In the genomic region with DNA sequence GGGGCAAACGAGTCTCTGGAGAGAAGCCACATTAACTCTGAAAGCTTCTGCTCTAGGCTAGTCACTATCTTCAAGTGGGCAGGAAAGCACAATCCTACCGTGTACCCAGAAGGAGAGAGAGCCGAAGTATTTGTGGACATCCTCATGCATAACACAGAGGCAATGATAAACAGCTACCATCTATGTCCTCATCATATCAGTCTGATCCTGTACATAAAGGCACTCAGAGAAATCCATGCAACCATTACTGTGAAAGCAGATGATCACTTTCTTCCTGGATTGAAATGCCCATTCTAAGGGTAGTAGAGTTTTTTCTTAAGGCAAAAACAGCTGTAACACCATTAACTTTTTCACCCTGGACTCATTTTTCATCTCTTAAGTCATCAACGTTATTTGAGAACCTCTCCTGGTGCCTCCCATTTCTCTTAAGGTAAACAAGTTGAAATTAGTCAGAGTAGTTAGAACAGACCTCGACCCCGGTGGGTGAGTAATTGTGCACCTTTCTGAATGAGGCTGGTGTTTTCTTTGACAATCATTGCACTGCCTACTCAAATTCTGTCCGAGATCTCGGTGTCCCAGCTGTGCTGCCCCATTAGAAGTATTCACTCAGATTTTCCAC, we compare ENCODE assay signal across 9 cellular contexts.
DNase-seq lines count a peak whose midpoint lies in the region; ATAC-seq and TF ChIP-seq lines count a peak whose summit lies in the region.
"Had no signal": no experiment of that assay in that cellular context is flagged by ENCODE, and none has a peak within 500 bp of the region (broad histone marks: within the 10 kb centered on the region; RNA-seq: fewer than 3 reads in every experiment).

No MANE protein-coding gene starts in this region.

- 43% methylated on average over 7 of the region's 8 CpGs for whole genome bisulfite sequencing in mesenchymal stem cell
- WGBS in stomach, 5 donors: 51 to 61% (median 56%) methylated on average over 8 of the region's 8 CpGs

- H4K91ac ChIP-seq in mesenchymal stem cell (ENCODE audit: low read length): no peak overlapping the region

- H4K8ac ChIP-seq in mesenchymal stem cell (ENCODE audit: low read length): no peak overlapping the region

- H3K4me1 ChIP-seq in mesenchymal stem cell (ENCODE audit: control insufficient read depth, insufficient read depth, low read depth, low read length) (peaks cover 4% of the 10 kb centered on the region), stomach (peaks cover 0 to 36% (median 10%) of the 10 kb centered on the region in 4 donors)
- H3K4me1 ChIP-seq in CD4-positive, alpha-beta memory T cell (ENCODE audit: insufficient read depth, low read length): peaks cover 5% of the 10 kb centered on the region

- no peaks in the 10 kb centered on the region for H3K9me3 Mint-ChIP-seq in CD4-positive, alpha-beta memory T cell

- no peak overlapping the region for H3K23ac ChIP-seq in mesenchymal stem cell (ENCODE audit: low read length in 2 of 2)

- H3K4me3 ChIP-seq in mesenchymal stem cell (ENCODE audit: insufficient read depth in 1 of 2, low read depth in 1 of 2, low read length in 2 of 2) (no peak overlapping the region), stomach (no peak overlapping the region)
- no peak overlapping the region for H3K4me3 ChIP-seq in CD4-positive, alpha-beta memory T cell (ENCODE audit: low read length in 2 of 2)

- CTCF ChIA-PET in CD4-positive, alpha-beta memory T cell (lab: Charles Lee; ENCODE audit: partially characterized antibody): no interaction called here

- peaks cover 0 to 43% of the 10 kb centered on the region in 2 experiments for H3K27me3 ChIP-seq in mesenchymal stem cell (ENCODE audit: control insufficient read depth in 1 of 2, insufficient read depth in 1 of 2, low read length in 2 of 2)
- H3K27me3 ChIP-seq in stomach: no peaks in the 10 kb centered on the region
- no peaks in the 10 kb centered on the region for H3K27me3 ChIP-seq in CD4-positive, alpha-beta memory T cell (ENCODE audit: insufficient read depth, low read length)

- no peak overlapping the region for H3K4ac ChIP-seq in mesenchymal stem cell (ENCODE audit: low read depth in 1 of 2, low read length in 2 of 2)

- no peak overlapping the region for H3K27ac Mint-ChIP-seq in CD4-positive, alpha-beta memory T cell

- intact Hi-C loops in stomach (cut with DNase I; ENCODE audit: low total_unique reads): no loop called here
- intact Hi-C loops in CD4-positive, alpha-beta memory T cell (cut with micrococcal nuclease): no loop called here

- H3K9ac ChIP-seq in mesenchymal stem cell (ENCODE audit: low read length): no peak overlapping the region

- POLR2A ChIA-PET in CD4-positive, alpha-beta memory T cell (lab: Charles Lee; ENCODE audit: partially characterized antibody): no interaction called here

- H3K4me1 Mint-ChIP-seq in CD4-positive, alpha-beta memory T cell: peaks cover 6 to 11% (median 7%) of the 10 kb centered on the region in 4 donors

- TF ChIP-seq EP300 in stomach (IDR thresholded peaks at IDR 0.05): no peak

- H2BK15ac ChIP-seq in mesenchymal stem cell (ENCODE audit: low read depth, poor library complexity, severe bottlenecking): no peak overlapping the region

- H3K4me3 Mint-ChIP-seq in CD4-positive, alpha-beta memory T cell: no peak overlapping the region

- H3K36me3 ChIP-seq in mesenchymal stem cell (ENCODE audit: control insufficient read depth in 1 of 2, insufficient read depth in 2 of 2, low read depth in 1 of 2, low read length in 2 of 2): no peaks in the 10 kb centered on the region
- H3K36me3 ChIP-seq in stomach: no peaks in the 10 kb centered on the region
- H3K36me3 ChIP-seq in CD4-positive, alpha-beta memory T cell (ENCODE audit: insufficient read depth, low read length): no peaks in the 10 kb centered on the region

- H3K14ac ChIP-seq in mesenchymal stem cell (ENCODE audit: low read length in 2 of 2): no peak overlapping the region

- H3K36me3 Mint-ChIP-seq in CD4-positive, alpha-beta memory T cell: no peaks in the 10 kb centered on the region

- H3K9me3 ChIP-seq in mesenchymal stem cell (ENCODE audit: control insufficient read depth, low read length): peaks cover 5% of the 10 kb centered on the region
- H3K9me3 ChIP-seq in stomach: no peaks in the 10 kb centered on the region
- no peaks in the 10 kb centered on the region for H3K9me3 ChIP-seq in CD4-positive, alpha-beta memory T cell (ENCODE audit: control insufficient read depth in 1 of 2, low read length in 2 of 2)

- no peak overlapping the region for H2BK5ac ChIP-seq in mesenchymal stem cell (ENCODE audit: low read depth, low read length, poor library complexity, severe bottlenecking)

- ATAC-seq in GM18511 (IDR thresholded peaks at IDR 0.05; ENCODE audit: unreplicated experiment) (peak; percentile 43), HG02610 (IDR thresholded peaks at IDR 0.05; ENCODE audit: unreplicated experiment) (peak; percentile 91)
- ATAC-seq: Panc1 had no signal

- DNase-seq in SW480 (ENCODE audit: low spot score) (peak; percentile 17), mesenchymal stem cell (peak; percentile 46), stomach (no peak), NCI-H1092 treated with DMSO at 0.1 percent for 48 hours (lab: John Stamatoyannopoulos, UW) (no peak)
- DNase-seq in CD4-positive, alpha-beta memory T cell: no peak
- no peak for DNase-seq in effector CD8-positive, alpha-beta T cell (lab: John Stamatoyannopoulos, UW)

- no peak for TF ChIP-seq CTCF in stomach (IDR thresholded peaks at IDR 0.05)

- H2AFZ ChIP-seq in mesenchymal stem cell (ENCODE audit: low read depth, low read length): no peak overlapping the region

- no peaks in the 10 kb centered on the region for H3K27me3 Mint-ChIP-seq in CD4-positive, alpha-beta memory T cell

- no peak overlapping the region for H3K27ac ChIP-seq in mesenchymal stem cell (ENCODE audit: low read length, poor library complexity, severe bottlenecking)
- H3K27ac ChIP-seq in stomach: no peak overlapping the region
- H3K27ac ChIP-seq in CD4-positive, alpha-beta memory T cell (ENCODE audit: low read depth, low read length): no peak overlapping the region

- no peak overlapping the region for H2BK120ac ChIP-seq in mesenchymal stem cell (ENCODE audit: low read depth, low read length)

- H2AK5ac ChIP-seq in mesenchymal stem cell (ENCODE audit: low read length, severe bottlenecking): no peak overlapping the region

- H2BK12ac ChIP-seq in mesenchymal stem cell (ENCODE audit: low read length in 2 of 2): no peak overlapping the region

- TF ChIP-seq POLR2A in stomach (IDR thresholded peaks at IDR 0.05): no peak

- no peak overlapping the region for H3K18ac ChIP-seq in mesenchymal stem cell (ENCODE audit: low read depth in 1 of 2, low read length in 2 of 2)

- no peaks in the 10 kb centered on the region for H3K79me1 ChIP-seq in mesenchymal stem cell (replicated peaks; ENCODE audit: low read length, poor library complexity, severe bottlenecking)

- H3K4me2 ChIP-seq in mesenchymal stem cell (ENCODE audit: low read length, poor library complexity, severe bottlenecking): no peak overlapping the region

Comparison
In these comparisons a context has a peak if more than half of its experiments do, and no peak if none do; other contexts are left out.
1. DNase-seq: peak in SW480 (single experiment) and mesenchymal stem cell (single experiment); none in stomach (single experiment), CD4-positive, alpha-beta memory T cell (0 of 5), NCI-H1092 treated with DMSO at 0.1 percent for 48 hours (single experiment) and effector CD8-positive, alpha-beta T cell (single experiment).